Comparison of ENCODE assay signal across 21 cellular contexts in genomic region chr5:68778467-68778866, GRCh38.
"Had no signal": no experiment of that assay in that cellular context is flagged by ENCODE, and none has a peak within 500 bp of the region (broad histone marks: within the 10 kb centered on the region; RNA-seq: fewer than 3 reads in every experiment).

No MANE protein-coding gene starts in this region.

- H3K4me3 ChIP-seq: ascending aorta, right lobe of liver, skin epidermis, stomach, suprapubic skin, tibial nerve had no signal

- H3K9me3 ChIP-seq: ascending aorta, right lobe of liver, stomach, suprapubic skin, tibial nerve had no signal

- DNase-seq: activated T-cell treated with anti-CD3 and anti-CD28 coated beads, Interleukin-2, amount 50 U/mL, for 1 hour; brain microvascular endothelial cell; caudate nucleus; effector CD4-positive, alpha-beta T cell; erythroblast; kidney glomerular epithelial cell; left ventricle myocardium superior; mesenchymal stem cell; nephron progenitor cell; nucleus accumbens; right lobe of liver; stimulated activated CD4-positive, alpha-beta T cell treated with anti-CD3 and anti-CD28 coated beads, Interleukin-2, amount 100 ng/mL, for 24 hours; stomach; T-helper 9 cell had no signal

- ATAC-seq: foreskin keratinocyte; left ventricle myocardium superior; stimulated activated effector memory CD8-positive, alpha-beta T cell treated with anti-CD3 and anti-CD28 coated beads, Interleukin-12 subunit alpha, Interleukin-12 subunit beta, amount 100 ng/mL, for 72 hours had no signal

- H3K27ac ChIP-seq: ascending aorta, brain microvascular endothelial cell, foreskin keratinocyte, skin epidermis, stomach, suprapubic skin, tibial nerve had no signal

- H3K36me3 ChIP-seq: ascending aorta, brain microvascular endothelial cell, right lobe of liver, stomach, suprapubic skin, tibial nerve had no signal

- H3K4me1 ChIP-seq: ascending aorta, foreskin keratinocyte, stomach, suprapubic skin, tibial nerve had no signal

- FAIRE-seq: endometrium had no signal

- H3K27me3 ChIP-seq: ascending aorta, brain microvascular endothelial cell, right lobe of liver, stomach, suprapubic skin, tibial nerve had no signal
